Comparison of ENCODE assay signal across 1 cellular context in the genomic region with DNA sequence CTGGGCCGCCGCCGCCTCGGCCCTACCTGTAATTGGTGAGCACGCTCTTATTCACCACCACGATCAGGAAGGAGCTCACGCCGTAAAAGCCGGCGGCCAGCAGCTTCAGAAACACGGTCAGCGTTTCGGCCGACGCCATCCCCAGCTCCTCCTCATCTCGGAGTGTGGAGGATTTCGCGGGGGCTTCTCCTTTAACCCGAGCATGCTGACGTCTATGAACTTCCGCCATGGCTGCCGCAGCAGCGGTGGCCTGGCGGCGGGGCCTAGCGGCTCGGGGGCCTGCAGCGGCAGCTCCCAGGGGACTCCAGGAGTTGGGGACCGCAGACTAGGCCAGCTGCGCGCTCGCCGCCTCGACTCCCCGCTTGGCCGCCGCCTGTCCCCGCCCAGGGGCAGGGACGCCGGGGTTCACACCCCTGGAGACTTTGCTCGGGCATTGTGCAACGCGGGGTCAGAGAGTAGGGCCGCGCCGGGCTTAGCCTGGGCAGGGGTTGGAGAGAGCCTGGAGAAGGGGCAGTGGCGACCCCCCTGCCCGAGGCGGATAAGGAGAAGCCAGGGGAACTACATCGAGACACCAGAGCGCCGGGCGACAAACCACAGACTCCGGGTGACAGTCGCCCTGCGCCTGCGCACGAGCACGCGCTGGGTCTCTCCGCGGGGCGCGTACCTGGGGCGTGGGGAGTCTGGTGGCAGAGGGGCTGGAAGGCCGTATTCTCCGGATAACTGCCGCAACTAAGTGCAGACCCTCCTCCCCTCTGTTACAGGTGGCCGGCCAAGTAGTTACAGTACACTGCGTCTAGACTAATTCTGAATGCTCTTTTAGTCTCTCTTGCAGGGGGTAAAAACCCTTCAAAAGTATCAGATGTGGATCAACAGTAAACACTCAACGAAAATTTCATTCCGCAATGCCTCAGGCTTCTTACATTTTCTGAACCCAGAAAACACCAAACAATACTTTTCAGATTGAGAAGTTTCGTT.
TF ChIP-seq lines count a peak whose summit lies in the region.

SLC35D1 (minus strand) TSS at position 364 of the 975 bp plus-strand sequence; CDS start at position 229, 135 bp downstream.

TF ChIP-seq in HepG2, 621 proteins besides CTCF, POLR2A, EP300 and RAD21 (continued from another document and continues in another):
- TF ChIP-seq ZNF691 (CRISPR knock-in tag; IDR thresholded peaks at IDR 0.05; ENCODE audit: borderline replicate concordance, low read depth) (peak; percentile 18), NCOA1 (CRISPR knock-in tag; IDR thresholded peaks at IDR 0.05) (no peak; the same call in 1 of the 2 replicates), RFX5 (IDR thresholded peaks at IDR 0.05; ENCODE audit: low read depth, low read length) (no peak), RBAK (CRISPR knock-in tag; IDR thresholded peaks at IDR 0.05) (no peak), ZNF142 (CRISPR knock-in tag; IDR thresholded peaks at IDR 0.05) (no peak), ZNF234 (CRISPR knock-in tag; conservative IDR thresholded peaks at IDR 0.05) (no peak), ZSCAN31 (CRISPR knock-in tag; IDR thresholded peaks at IDR 0.05; ENCODE audit: low read depth) (peak; percentile 59; the same call in 1 of the 2 replicates), HDAC1 (CRISPR knock-in tag; IDR thresholded peaks at IDR 0.05) (peak; percentile 82), BRF2 (CRISPR knock-in tag; IDR thresholded peaks at IDR 0.05) (no peak), ZNF629 (CRISPR knock-in tag; conservative IDR thresholded peaks at IDR 0.05) (peak; percentile 28; the same call in 1 of the 2 replicates), YY1 (IDR thresholded peaks at IDR 0.05; ENCODE audit: insufficient read depth, insufficient replicate concordance, low read depth, low read length) (peak; percentile 80), NKX3-1 (CRISPR knock-in tag; IDR thresholded peaks at IDR 0.05) (no peak; the same call in 1 of the 2 replicates), ZNF256 (CRISPR knock-in tag; conservative IDR thresholded peaks at IDR 0.05) (no peak), ZNF703 (CRISPR knock-in tag; IDR thresholded peaks at IDR 0.05; ENCODE audit: borderline replicate concordance) (no peak), ZNF34 (CRISPR knock-in tag; IDR thresholded peaks at IDR 0.05; ENCODE audit: borderline replicate concordance) (peak; percentile 32; the same call in 1 of the 2 replicates), IRF2 (CRISPR knock-in tag; IDR thresholded peaks at IDR 0.05) (peak; percentile 77; the same call in 1 of the 2 replicates), PPARG (CRISPR knock-in tag; conservative IDR thresholded peaks at IDR 0.05) (no peak), ZNF773 (CRISPR knock-in tag; IDR thresholded peaks at IDR 0.05; ENCODE audit: borderline replicate concordance) (no peak), E2F1 (CRISPR knock-in tag; IDR thresholded peaks at IDR 0.05) (no peak; the same call in 1 of the 2 replicates), FOXJ3 (CRISPR knock-in tag; IDR thresholded peaks at IDR 0.05; ENCODE audit: borderline replicate concordance) (no peak; the same call in 1 of the 2 replicates), ONECUT2 (CRISPR knock-in tag; IDR thresholded peaks at IDR 0.05) (no peak), SNAPC5 (CRISPR knock-in tag; IDR thresholded peaks at IDR 0.05; ENCODE audit: borderline replicate concordance) (no peak), ZNF570 (CRISPR knock-in tag; IDR thresholded peaks at IDR 0.05; ENCODE audit: borderline replicate concordance) (no peak), ZNF205 (CRISPR knock-in tag; IDR thresholded peaks at IDR 0.05) (peak; percentile 87; the same call in 1 of the 2 replicates), REXO4 (CRISPR knock-in tag; IDR thresholded peaks at IDR 0.05; ENCODE audit: borderline replicate concordance) (no peak), RBM39 (IDR thresholded peaks at IDR 0.05; ENCODE audit: low read depth, low read length, poor library complexity, severe bottlenecking) (no peak), HNF1B (CRISPR knock-in tag; IDR thresholded peaks at IDR 0.05) (peak; percentile 87), TP53 (CRISPR knock-in tag; conservative IDR thresholded peaks at IDR 0.05) (no peak), ELF3 (CRISPR knock-in tag; IDR thresholded peaks at IDR 0.05) (no peak), GABPB1 (CRISPR knock-in tag; IDR thresholded peaks at IDR 0.05) (peak; percentile 85), ATF7-NPFF (CRISPR knock-in tag; IDR thresholded peaks at IDR 0.05; ENCODE audit: low read depth) (no peak; the same call in 1 of the 2 replicates), ZNF337 (CRISPR knock-in tag; IDR thresholded peaks at IDR 0.05; ENCODE audit: borderline replicate concordance, low read depth) (no peak; the same call in 1 of the 2 replicates)
- TF ChIP-seq, protein P1, sequence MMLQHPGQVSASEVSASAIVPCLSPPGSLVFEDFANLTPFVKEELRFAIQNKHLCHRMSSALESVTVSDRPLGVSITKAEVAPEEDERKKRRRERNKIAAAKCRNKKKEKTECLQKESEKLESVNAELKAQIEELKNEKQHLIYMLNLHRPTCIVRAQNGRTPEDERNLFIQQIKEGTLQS (CRISPR knock-in tag; IDR thresholded peaks at IDR 0.05), result no peak
- TF ChIP-seq, protein P2, sequence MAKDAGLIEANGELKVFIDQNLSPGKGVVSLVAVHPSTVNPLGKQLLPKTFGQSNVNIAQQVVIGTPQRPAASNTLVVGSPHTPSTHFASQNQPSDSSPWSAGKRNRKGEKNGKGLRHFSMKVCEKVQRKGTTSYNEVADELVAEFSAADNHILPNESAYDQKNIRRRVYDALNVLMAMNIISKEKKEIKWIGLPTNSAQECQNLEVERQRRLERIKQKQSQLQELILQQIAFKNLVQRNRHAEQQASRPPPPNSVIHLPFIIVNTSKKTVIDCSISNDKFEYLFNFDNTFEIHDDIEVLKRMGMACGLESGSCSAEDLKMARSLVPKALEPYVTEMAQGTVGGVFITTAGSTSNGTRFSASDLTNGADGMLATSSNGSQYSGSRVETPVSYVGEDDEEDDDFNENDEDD (CRISPR knock-in tag; IDR thresholded peaks at IDR 0.05; ENCODE audit: borderline replicate concordance), result peak; percentile 18; the same call in 1 of the 2 replicates
- TF ChIP-seq, protein P3, sequence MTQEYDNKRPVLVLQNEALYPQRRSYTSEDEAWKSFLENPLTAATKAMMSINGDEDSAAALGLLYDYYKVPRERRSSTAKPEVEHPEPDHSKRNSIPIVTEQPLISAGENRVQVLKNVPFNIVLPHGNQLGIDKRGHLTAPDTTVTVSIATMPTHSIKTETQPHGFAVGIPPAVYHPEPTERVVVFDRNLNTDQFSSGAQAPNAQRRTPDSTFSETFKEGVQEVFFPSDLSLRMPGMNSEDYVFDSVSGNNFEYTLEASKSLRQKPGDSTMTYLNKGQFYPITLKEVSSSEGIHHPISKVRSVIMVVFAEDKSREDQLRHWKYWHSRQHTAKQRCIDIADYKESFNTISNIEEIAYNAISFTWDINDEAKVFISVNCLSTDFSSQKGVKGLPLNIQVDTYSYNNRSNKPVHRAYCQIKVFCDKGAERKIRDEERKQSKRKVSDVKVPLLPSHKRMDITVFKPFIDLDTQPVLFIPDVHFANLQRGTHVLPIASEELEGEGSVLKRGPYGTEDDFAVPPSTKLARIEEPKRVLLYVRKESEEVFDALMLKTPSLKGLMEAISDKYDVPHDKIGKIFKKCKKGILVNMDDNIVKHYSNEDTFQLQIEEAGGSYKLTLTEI (CRISPR knock-in tag; conservative IDR thresholded peaks at IDR 0.05), result no peak
- TF ChIP-seq, protein P4, sequence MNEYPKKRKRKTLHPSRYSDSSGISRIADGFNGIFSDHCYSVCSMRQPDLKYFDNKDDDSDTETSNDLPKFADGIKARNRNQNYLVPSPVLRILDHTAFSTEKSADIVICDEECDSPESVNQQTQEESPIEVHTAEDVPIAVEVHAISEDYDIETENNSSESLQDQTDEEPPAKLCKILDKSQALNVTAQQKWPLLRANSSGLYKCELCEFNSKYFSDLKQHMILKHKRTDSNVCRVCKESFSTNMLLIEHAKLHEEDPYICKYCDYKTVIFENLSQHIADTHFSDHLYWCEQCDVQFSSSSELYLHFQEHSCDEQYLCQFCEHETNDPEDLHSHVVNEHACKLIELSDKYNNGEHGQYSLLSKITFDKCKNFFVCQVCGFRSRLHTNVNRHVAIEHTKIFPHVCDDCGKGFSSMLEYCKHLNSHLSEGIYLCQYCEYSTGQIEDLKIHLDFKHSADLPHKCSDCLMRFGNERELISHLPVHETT (CRISPR knock-in tag; conservative IDR thresholded peaks at IDR 0.05), result peak; percentile 69; the same call in 1 of the 2 replicates
- TF ChIP-seq, protein P5, sequence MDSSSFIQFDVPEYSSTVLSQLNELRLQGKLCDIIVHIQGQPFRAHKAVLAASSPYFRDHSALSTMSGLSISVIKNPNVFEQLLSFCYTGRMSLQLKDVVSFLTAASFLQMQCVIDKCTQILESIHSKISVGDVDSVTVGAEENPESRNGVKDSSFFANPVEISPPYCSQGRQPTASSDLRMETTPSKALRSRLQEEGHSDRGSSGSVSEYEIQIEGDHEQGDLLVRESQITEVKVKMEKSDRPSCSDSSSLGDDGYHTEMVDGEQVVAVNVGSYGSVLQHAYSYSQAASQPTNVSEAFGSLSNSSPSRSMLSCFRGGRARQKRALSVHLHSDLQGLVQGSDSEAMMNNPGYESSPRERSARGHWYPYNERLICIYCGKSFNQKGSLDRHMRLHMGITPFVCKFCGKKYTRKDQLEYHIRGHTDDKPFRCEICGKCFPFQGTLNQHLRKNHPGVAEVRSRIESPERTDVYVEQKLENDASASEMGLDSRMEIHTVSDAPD (CRISPR knock-in tag; IDR thresholded peaks at IDR 0.05), result peak; percentile 50; the same call in 1 of the 2 replicates
